23 cellular contexts compared by ENCODE assay signal in genomic region chr18:42977982-42978595, GRCh38.
DNase-seq lines count a peak whose midpoint lies in the region; TF ChIP-seq lines count a peak whose summit lies in the region.
"Had no signal": no experiment of that assay in that cellular context is flagged by ENCODE, and none has a peak within 500 bp of the region (broad histone marks: within the 10 kb centered on the region; RNA-seq: fewer than 3 reads in every experiment).

No MANE protein-coding gene starts in this region.

- no peak overlapping the region for H2AFZ ChIP-seq in osteoblast (ENCODE audit: low read length)

- no peak overlapping the region for H2BK15ac ChIP-seq in mesendoderm (replicated peaks; ENCODE audit: low read depth)

- H3K27ac ChIP-seq in DOHH2 (ENCODE audit: low read depth, low read length) (no peak overlapping the region), mesendoderm (ENCODE audit: low read depth, low read length) (peak overlapping the region; percentile 27), osteoblast (ENCODE audit: low read depth, low read length) (no peak overlapping the region)
- H3K27ac ChIP-seq: adrenal gland, breast epithelium, left lung, tibial artery had no signal

- H2BK5ac ChIP-seq in mesendoderm (ENCODE audit: low read length) = peak overlapping the region; percentile 28

- H3K9me2 ChIP-seq in DOHH2 (replicated peaks; ENCODE audit: control insufficient read depth, low read length) = no peaks in the 10 kb centered on the region
- H3K9me2 ChIP-seq: SK-N-SH had no signal

- no peak overlapping the region for H3K9ac ChIP-seq in mesendoderm (ENCODE audit: low read length)
- H3K9ac ChIP-seq: SK-N-SH had no signal

- no peaks in the 10 kb centered on the region for H3K79me1 ChIP-seq in mesendoderm (ENCODE audit: low read length)

- no peaks in the 10 kb centered on the region for H3K36me3 ChIP-seq in DOHH2 (ENCODE audit: control insufficient read depth, low read length)
- no peaks in the 10 kb centered on the region for H3K36me3 ChIP-seq in mesendoderm (ENCODE audit: control insufficient read depth, insufficient read depth, low read length)
- H3K36me3 ChIP-seq in osteoblast (ENCODE audit: insufficient read depth, low read length) = no peaks in the 10 kb centered on the region
- H3K36me3 ChIP-seq: adrenal gland, breast epithelium, HAP-1, left lung, tibial artery had no signal

- WGBS in mesendoderm (ENCODE audit: extremely low coverage, insufficient coverage, low lambda C conversion rate) = no CpG with 5 or more reads among the region's 4 CpGs

- no peaks in the 10 kb centered on the region for H3F3A ChIP-seq in DOHH2 (ENCODE audit: control insufficient read depth, insufficient read depth)

- H3K4me1 ChIP-seq in DOHH2 (ENCODE audit: control insufficient read depth, low read length) (peaks cover 30% of the 10 kb centered on the region), mesendoderm (ENCODE audit: control insufficient read depth, low read depth, low read length) (peaks cover 5% of the 10 kb centered on the region), osteoblast (ENCODE audit: insufficient read depth, low read length) (no peaks in the 10 kb centered on the region)
- H3K4me1 ChIP-seq: adrenal gland, breast epithelium, left lung, tibial artery had no signal

- no peak overlapping the region for H4K5ac ChIP-seq in mesendoderm (ENCODE audit: low read length)

- no peak overlapping the region for H3K56ac ChIP-seq in mesendoderm (ENCODE audit: low read length)

- no peaks in the 10 kb centered on the region for H3K9me3 ChIP-seq in DOHH2 (ENCODE audit: control insufficient read depth, insufficient read depth, low read length)
- H3K9me3 ChIP-seq in osteoblast (ENCODE audit: low read depth, low read length) = no peaks in the 10 kb centered on the region
- H3K9me3 ChIP-seq: adrenal gland, breast epithelium, HAP-1, left lung, SK-N-SH, tibial artery had no signal

- no peak overlapping the region for H3K23ac ChIP-seq in mesendoderm (ENCODE audit: low read length)

- no peak overlapping the region for H2BK120ac ChIP-seq in mesendoderm (ENCODE audit: low read depth, low read length)

- no peak for TF ChIP-seq CTCF in DOHH2 (IDR thresholded peaks at IDR 0.05; ENCODE audit: low read depth, low read length, poor library complexity, severe bottlenecking)
- TF ChIP-seq CTCF in osteoblast (IDR thresholded peaks at IDR 0.05; ENCODE audit: extremely low read depth, low read depth, low read length) = no peak

- H3K27me3 ChIP-seq in DOHH2 (ENCODE audit: control insufficient read depth, low read length) (no peaks in the 10 kb centered on the region), mesendoderm (ENCODE audit: insufficient read depth, low read length, poor library complexity) (no peaks in the 10 kb centered on the region), osteoblast (ENCODE audit: insufficient read depth, low read length) (no peaks in the 10 kb centered on the region)
- H3K27me3 ChIP-seq: adrenal gland, breast epithelium, left lung, tibial artery had no signal

- H2AK5ac ChIP-seq in mesendoderm (ENCODE audit: low read length) = no peak overlapping the region

- H4K20me1 ChIP-seq in DOHH2 (ENCODE audit: control insufficient read depth, insufficient read depth, low read depth, low read length) (no peaks in the 10 kb centered on the region), osteoblast (ENCODE audit: insufficient read depth, low read length) (no peaks in the 10 kb centered on the region)

- no peak overlapping the region for H3K4ac ChIP-seq in mesendoderm (ENCODE audit: low read depth, low read length)

- peak overlapping the region; percentile 56 for H3K18ac ChIP-seq in mesendoderm (ENCODE audit: low read length)

- H3K4me2 ChIP-seq in DOHH2 (ENCODE audit: low read length) = peak overlapping the region; percentile 32
- no peak overlapping the region for H3K4me2 ChIP-seq in mesendoderm (ENCODE audit: low read length)
- no peak overlapping the region for H3K4me2 ChIP-seq in osteoblast (ENCODE audit: insufficient read depth, low read length)
- H3K4me2 ChIP-seq: SK-N-SH had no signal

- no peaks in the 10 kb centered on the region for H3K79me2 ChIP-seq in DOHH2 (ENCODE audit: control insufficient read depth, low read length)
- no peaks in the 10 kb centered on the region for H3K79me2 ChIP-seq in mesendoderm (ENCODE audit: control insufficient read depth, insufficient read depth, low read length)
- no peaks in the 10 kb centered on the region for H3K79me2 ChIP-seq in osteoblast (ENCODE audit: insufficient read depth, low read length)

- H4K8ac ChIP-seq in mesendoderm (ENCODE audit: low read depth, low read length) = no peak overlapping the region

- DNase-seq in NCI-H128 (lab: John Stamatoyannopoulos, UW; ENCODE audit: unreplicated experiment) (peak; percentile 30), NCI-H69 (lab: John Stamatoyannopoulos, UW) (peak; percentile 69), mesendoderm (peak; percentile 86), osteoblast (ENCODE audit: insufficient read length, low spot score, missing footprints) (no peak), SIG-M5 treated with dmso at 0.1 percent for 504 hours (lab: John Stamatoyannopoulos, UW; ENCODE audit: unreplicated experiment) (no peak), AG20443 (ENCODE audit: low spot score) (no peak)
- DNase-seq: activated CD4-positive, CD25-positive, alpha-beta regulatory T cell; activated CD8-positive, alpha-beta T cell treated with anti-CD3 and anti-CD28 coated beads for 36 hours; activated T-cell treated with anti-CD3 and anti-CD28 coated beads, Interleukin-2, amount 50 U/mL, for 1 hour; adrenal gland; CD8-positive, alpha-beta T cell; cortex of kidney; glutamatergic neuron; left lung; NCI-H446; NK-92 treated with Interleukin-12 subunit alpha and Interleukin-12 subunit beta, amount 100 ng/mL, for 24 hours; SK-N-SH; stimulated activated CD4-positive, alpha-beta T cell treated with anti-CD3 and anti-CD28 coated beads, Interleukin-1b, Interleukin-23, amount 100 ng/mL, for 48 hours; stimulated activated naive CD8-positive, alpha-beta T cell treated with anti-CD3 and anti-CD28 coated beads, Interleukin-15, Interleukin-2, amounts not matched to agents 100 U/mL and 50 U/mL, for 24 hours; tibial artery had no signal

- H3K4me3 ChIP-seq in DOHH2 (ENCODE audit: low read length) (no peak overlapping the region), mesendoderm (ENCODE audit: low read length) (no peak overlapping the region), osteoblast (ENCODE audit: insufficient read depth, low read length) (no peak overlapping the region)
- H3K4me3 ChIP-seq: adrenal gland, breast epithelium, HAP-1, left lung, tibial artery had no signal

Comparison
In these comparisons a context has a peak if more than half of its experiments do, and no peak if none do; other contexts are left out.
1. DNase-seq: peak in NCI-H128 (single experiment), NCI-H69 (single experiment) and mesendoderm (single experiment); none in osteoblast (single experiment), SIG-M5 treated with dmso at 0.1 percent for 504 hours (single experiment) and AG20443 (single experiment).